18 cellular contexts compared by ENCODE assay signal in genomic region chr1:32825181-32825580, GRCh38.
"Had no signal": no experiment of that assay in that cellular context is flagged by ENCODE, and none has a peak within 500 bp of the region (broad histone marks: within the 10 kb centered on the region; RNA-seq: fewer than 3 reads in every experiment).

No MANE protein-coding gene starts in this region.

- FAIRE-seq: urothelium cell line had no signal

- DNase-seq: hypothalamus; islet precursor cell; left ventricle myocardium inferior; midbrain; mucosa of descending colon; naive thymus-derived CD4-positive, alpha-beta T cell; ovary; retina; right cardiac atrium; stimulated activated CD4-positive, alpha-beta T cell treated with anti-CD3 and anti-CD28 coated beads, Interleukin-12 subunit alpha, Interleukin-12 subunit beta, amount 100 ng/mL, for 4 hours; stimulated activated CD4-positive, alpha-beta T cell treated with anti-CD3 and anti-CD28 coated beads, Interleukin-15, amount 100 ng/mL, for 24 hours; stimulated activated CD4-positive, alpha-beta T cell treated with anti-CD3 and anti-CD28 coated beads, Interleukin-2, amount 100 ng/mL, for 24 hours; stimulated activated CD4-positive, alpha-beta T cell treated with anti-CD3 and anti-CD28 coated beads, Interleukin-4, amount 100 ng/mL, for 24 hours; stimulated activated naive CD4-positive, alpha-beta T cell; tibial artery; trophoblast cell; upper lobe of right lung had no signal
